Comparison of ENCODE assay signal across 8 cellular contexts in the genomic region with DNA sequence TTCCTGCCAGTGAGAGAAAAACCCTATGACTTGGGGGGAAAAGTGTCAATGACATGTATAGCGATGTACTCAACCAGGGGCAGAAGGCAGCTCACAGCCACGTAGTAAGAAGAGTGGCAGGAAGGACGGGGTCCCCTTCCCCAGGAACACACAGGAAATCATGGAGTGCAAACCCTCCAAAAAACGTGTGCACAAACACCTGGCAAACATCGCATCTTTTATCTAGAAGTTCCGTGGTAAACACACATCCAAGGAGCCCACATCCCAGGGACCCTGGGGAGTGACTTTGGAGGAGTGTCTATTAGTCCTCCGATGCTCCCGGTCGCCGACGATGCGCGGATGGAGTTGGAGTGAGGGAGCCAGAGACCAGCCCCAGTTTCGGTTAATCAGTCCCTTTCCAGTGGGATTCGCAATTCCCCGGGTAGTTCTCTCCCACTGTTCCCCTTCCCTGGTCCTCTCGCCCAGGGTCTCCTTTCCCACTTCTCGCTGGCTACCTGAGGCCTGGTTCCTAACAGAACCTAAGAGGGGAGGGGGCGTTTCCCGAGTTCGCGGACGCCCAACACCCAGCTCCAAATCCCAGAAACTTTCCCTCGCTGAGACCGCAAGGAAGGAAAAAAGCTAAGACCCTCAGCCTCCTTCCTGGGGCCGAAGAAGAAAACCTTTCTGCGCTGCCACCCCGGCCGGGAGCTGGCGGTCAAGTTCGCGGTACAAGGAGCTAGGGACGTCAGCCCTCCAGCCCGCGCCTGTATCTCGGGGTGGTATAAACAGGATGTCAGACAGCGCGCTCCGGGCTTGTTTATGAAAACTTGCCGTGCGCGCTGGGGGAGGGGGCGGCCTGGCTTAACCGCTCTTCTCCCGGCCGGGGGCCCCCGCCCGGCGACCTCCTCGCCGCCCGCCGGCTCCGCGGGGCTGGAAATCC. TPM values are rescaled to one million over a fixed set of nuclear protein-coding genes. Genes with fewer than 3 reads are reported as not detected.
DNase-seq lines count a peak whose midpoint lies in the region; ATAC-seq, FAIRE-seq and TF ChIP-seq lines count a peak whose summit lies in the region.

No MANE protein-coding gene starts in this region.

- TF ChIP-seq POLR2A in GM12892 (IDR thresholded peaks at IDR 0.05; ENCODE audit: low read depth, low read length): no peak

- intact Hi-C loops in lower lobe of right lung (cut with DNase I): no loop called here

- peak; percentile 66 to 72 for ATAC-seq in lower lobe of right lung

- no peaks in the 10 kb centered on the region for H3K36me3 ChIP-seq in lower lobe of right lung

- no peak for TF ChIP-seq CTCF in HFF-Myc (IDR thresholded peaks at IDR 0.05; ENCODE audit: low read depth, low read length, missing control alignments)
- TF ChIP-seq CTCF in lower lobe of right lung (IDR thresholded peaks at IDR 0.05): no peak

- H3K4me1 ChIP-seq in lower lobe of right lung: peaks cover 45% of the 10 kb centered on the region

- no peaks in the 10 kb centered on the region for H3K27me3 ChIP-seq in lower lobe of right lung (ENCODE audit: low read depth)

- H3K9me3 ChIP-seq in lower lobe of right lung: no peaks in the 10 kb centered on the region

- peak overlapping the region; percentile 97 for H3K27ac ChIP-seq in lower lobe of right lung

- H3K4me3 ChIP-seq in HFF-Myc (replicated peaks; ENCODE audit: low read depth, low read length) (peak overlapping the region; percentile 89), lower lobe of right lung (peak overlapping the region; percentile 91)

- DNase-seq in GM12892 (ENCODE audit: insufficient read length) (no peak), HFF-Myc (ENCODE audit: extremely low read depth, low read depth) (no peak), NCI-H1105 treated with DMSO at 0.1 percent for 48 hours (lab: John Stamatoyannopoulos, UW) (peak; percentile 63), dermis blood vessel endothelial cell (peak; percentile 75), lower lobe of right lung (peak; percentile 88), NCI-H187 (lab: John Stamatoyannopoulos, UW) (no peak)
- peak; percentile 21 to 32 for DNase-seq in activated CD4-positive, alpha-beta T cell treated with anti-CD3 and anti-CD28 coated beads, Interleukin-2, amount 50 U/mL, for 24 hours (ENCODE audit: low read depth in 1 of 2, low spot score in 1 of 2)
- peak; percentile 37 to 48 (median 45) for DNase-seq in stimulated activated CD4-positive, alpha-beta T cell treated with anti-CD3 and anti-CD28 coated beads, TNF-alpha, amount 100 ng/mL, for 48 hours (ENCODE audit: low read depth in 3 of 3)

- FAIRE-seq in GM12892 (lab: Jason Lieb, UNC): peak; percentile 83

RNA-seq across cellular contexts. Expression of a gene that starts 0.9 kb away (rescaled TPM):
- polyA plus RNA-seq in GM12892 (2012; ENCODE audit: missing spikeins): 21.8 TPM
- total RNA-seq in dermis blood vessel endothelial cell: 254 and 314 TPM in 2 replicates
- total RNA-seq in lower lobe of right lung: 156 TPM

Comparison
In these comparisons a context has a peak if more than half of its experiments do, and no peak if none do; other contexts are left out.
1. DNase-seq: peak in NCI-H1105 treated with DMSO at 0.1 percent for 48 hours (single experiment), activated CD4-positive, alpha-beta T cell treated with anti-CD3 and anti-CD28 coated beads, Interleukin-2, amount 50 U/mL, for 24 hours (2 of 2), dermis blood vessel endothelial cell (single experiment), lower lobe of right lung (single experiment) and stimulated activated CD4-positive, alpha-beta T cell treated with anti-CD3 and anti-CD28 coated beads, TNF-alpha, amount 100 ng/mL, for 48 hours (3 of 3); none in GM12892 (single experiment), HFF-Myc (single experiment) and NCI-H187 (0 of 2).